In the genomic region with DNA sequence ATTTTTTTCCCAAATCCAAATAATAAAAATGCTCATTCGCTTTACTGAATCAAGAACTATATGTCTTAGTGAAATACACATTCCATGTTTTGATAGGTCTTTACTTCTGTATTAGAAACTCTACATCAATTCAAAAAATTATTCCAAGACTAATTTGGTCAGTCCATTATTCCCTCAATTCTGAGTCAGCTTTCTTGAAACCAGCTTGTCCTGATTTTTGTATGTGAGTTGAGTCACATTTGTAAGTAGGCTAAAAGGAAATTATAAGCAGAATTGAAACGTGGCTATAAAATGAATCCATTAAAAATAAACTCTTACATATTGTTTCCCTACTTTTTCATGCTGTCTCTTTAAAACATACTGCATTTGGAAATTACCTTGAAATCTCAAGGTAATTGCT, we compare ENCODE assay signal across 19 cellular contexts.
DNase-seq lines count a peak whose midpoint lies in the region; ATAC-seq and TF ChIP-seq lines count a peak whose summit lies in the region.
"Had no signal": no experiment of that assay in that cellular context is flagged by ENCODE, and none has a peak within 500 bp of the region (broad histone marks: within the 10 kb centered on the region; RNA-seq: fewer than 3 reads in every experiment).

No MANE protein-coding gene starts in this region.

- no peaks in the 10 kb centered on the region for H3K27me3 Mint-ChIP-seq in MCF 10A (ENCODE audit: insufficient read depth, unreplicated experiment)

- in situ Hi-C loops in mammary epithelial cell (cut with MboI; ENCODE audit: low sequenced_read_pairs in 2 of 2), result no loop called here

- H3K9me3 Mint-ChIP-seq in MCF 10A (ENCODE audit: unreplicated experiment), result no peaks in the 10 kb centered on the region
- H3K9me3 Mint-ChIP-seq: GM23338 had no signal

- no peaks in the 10 kb centered on the region for H3K27me3 ChIP-seq in mammary epithelial cell (ENCODE audit: insufficient read depth, low read length)
- H3K27me3 ChIP-seq in body of pancreas, result no peaks in the 10 kb centered on the region

- intact Hi-C loops in mammary epithelial cell (cut with micrococcal nuclease) (no loop called here), MCF 10A (cut with micrococcal nuclease) (no loop called here), body of pancreas (cut with DNase I) (no loop called here)

- no peaks in the 10 kb centered on the region for H3K79me2 ChIP-seq in mammary epithelial cell (ENCODE audit: insufficient read depth, low read length)

- no peak overlapping the region for H3K4me3 Mint-ChIP-seq in MCF 10A (ENCODE audit: unreplicated experiment)
- H3K4me3 Mint-ChIP-seq: CD4-positive, CD25-positive, alpha-beta regulatory T cell; GM23338 had no signal

- H3K9ac ChIP-seq in mammary epithelial cell (ENCODE audit: insufficient read depth, low read length) (no peak overlapping the region), SK-N-MC (ENCODE audit: insufficient read length) (no peak overlapping the region)

- peak; percentile 42 for DNase-seq in mammary epithelial cell
- no peak for DNase-seq in MCF 10A (ENCODE audit: unreplicated experiment)
- DNase-seq in SK-N-MC (ENCODE audit: low read depth, low spot score), result no peak
- DNase-seq in fibroblast of mammary gland (ENCODE audit: low read depth), result peak; percentile 49
- no peak for DNase-seq in HT-29 (ENCODE audit: low spot score)
- no peak for DNase-seq in body of pancreas
- DNase-seq: Caco-2; CD4-positive, CD25-positive, alpha-beta regulatory T cell; GDM1; KBM-7; NCI-H1417 treated with DMSO at 0.1 percent for 48 hours; NCI-H1930; NCI-H226; NCI-H524 treated with DMSO at 0.1 percent for 48 hours had no signal

- no peak for ATAC-seq in GM21825 (IDR thresholded peaks at IDR 0.05; ENCODE audit: unreplicated experiment)
- no peak for ATAC-seq in body of pancreas
- no peak for ATAC-seq in HG02763 (IDR thresholded peaks at IDR 0.05; ENCODE audit: unreplicated experiment)
- ATAC-seq: GM23338, HepG2 had no signal

- H3K36me3 Mint-ChIP-seq in MCF 10A (ENCODE audit: insufficient read depth, unreplicated experiment), result no peaks in the 10 kb centered on the region
- H3K36me3 Mint-ChIP-seq: CD4-positive, CD25-positive, alpha-beta regulatory T cell had no signal

- H3K27ac ChIP-seq in mammary epithelial cell (ENCODE audit: insufficient read depth, low read depth, low read length) (no peak overlapping the region), SK-N-MC (peak overlapping the region; percentile 75), body of pancreas (no peak overlapping the region)
- H3K27ac ChIP-seq: 22Rv1 had no signal

- H3K4me1 Mint-ChIP-seq in MCF 10A (ENCODE audit: insufficient read depth, unreplicated experiment), result no peaks in the 10 kb centered on the region
- H3K4me1 Mint-ChIP-seq: CD4-positive, CD25-positive, alpha-beta regulatory T cell had no signal

- H3K4me2 ChIP-seq in mammary epithelial cell (ENCODE audit: insufficient read depth, low read depth, low read length), result peak overlapping the region; percentile 28
- H3K4me2 ChIP-seq: GM23338 had no signal

- WGBS in mammary epithelial cell (ENCODE audit: low coverage, missing lambda C conversion rate), result 50% methylated on average over 2 of the region's 2 CpGs
- WGBS in body of pancreas, 2 donors, result 63% methylated on average over 2 of the region's 2 CpGs

- no peaks in the 10 kb centered on the region for H4K20me1 ChIP-seq in mammary epithelial cell (ENCODE audit: insufficient read depth, low read length)

- H3K36me3 ChIP-seq in mammary epithelial cell (ENCODE audit: insufficient read depth, low read length) (no peaks in the 10 kb centered on the region), SK-N-MC (ENCODE audit: insufficient read depth, low read length) (no peaks in the 10 kb centered on the region), body of pancreas (replicated peaks in 1 of 2; ENCODE audit: insufficient read depth in 1 of 2, low read depth in 2 of 2) (no peaks in the 10 kb centered on the region)

- TF ChIP-seq CTCF in mammary epithelial cell (conservative IDR thresholded peaks at IDR 0.05 in 1 of 2, IDR thresholded peaks at IDR 0.05 in 1 of 2; ENCODE audit: extremely low read depth in 1 of 2, insufficient read depth in 1 of 2, low read depth in 1 of 2, low read length in 2 of 2), result no peak
- TF ChIP-seq CTCF in MCF 10A (IDR thresholded peaks at IDR 0.05; ENCODE audit: unreplicated experiment), result no peak
- TF ChIP-seq CTCF in fibroblast of mammary gland (conservative IDR thresholded peaks at IDR 0.05; ENCODE audit: control insufficient read depth, insufficient read depth, low read depth, low read length), result no peak
- TF ChIP-seq CTCF in body of pancreas (IDR thresholded peaks at IDR 0.05), result no peak

- dilution Hi-C loops in mammary epithelial cell (cut with HindIII; ENCODE audit: low sequenced_read_pairs), result no loop called here

- H3K9me3 ChIP-seq in mammary epithelial cell (replicated peaks; ENCODE audit: insufficient read depth, low read length) (no peaks in the 10 kb centered on the region), SK-N-MC (ENCODE audit: low read depth, low read length) (no peaks in the 10 kb centered on the region), body of pancreas (no peaks in the 10 kb centered on the region)
- H3K9me3 ChIP-seq: Caco-2 had no signal

- H3K4me3 ChIP-seq in mammary epithelial cell (replicated peaks in 1 of 3; ENCODE audit: insufficient read depth in 1 of 3, low read depth in 2 of 3, low read length in 3 of 3) (no peak overlapping the region), SK-N-MC (peak overlapping the region; percentile 57), fibroblast of mammary gland (ENCODE audit: control insufficient read depth, low read depth, low read length) (no peak overlapping the region), body of pancreas (no peak overlapping the region)
- H3K4me3 ChIP-seq: GM23338 had no signal

- no peak overlapping the region for H3K27ac Mint-ChIP-seq in MCF 10A (ENCODE audit: low read depth, unreplicated experiment)
- H3K27ac Mint-ChIP-seq: CD4-positive, CD25-positive, alpha-beta regulatory T cell; GM23338 had no signal

- CTCF ChIA-PET in mammary epithelial cell (lab: Charles Lee; ENCODE audit: low non-redundant PET) (no interaction called here), MCF 10A (lab: Yijun Ruan, JAX) (no interaction called here)

- POLR2A ChIA-PET in MCF 10A (lab: Yijun Ruan, JAX), result interaction anchor here (0.6 kb wide), 1 partner anchor 71 kb away, joined by 3 read pairs; no protein-coding TSS in a partner anchor

- no peak for TF ChIP-seq POLR2A in body of pancreas (IDR thresholded peaks at IDR 0.05)

- no peak overlapping the region for H2AFZ ChIP-seq in mammary epithelial cell (ENCODE audit: low read depth, low read length)
- H2AFZ ChIP-seq: GM23338 had no signal

- H3K4me1 ChIP-seq in mammary epithelial cell (ENCODE audit: insufficient read depth, low read length) (peaks cover 10% of the 10 kb centered on the region), body of pancreas (no peaks in the 10 kb centered on the region)
- H3K4me1 ChIP-seq: Caco-2 had no signal

- BruUV-seq in mammary epithelial cell (replicated peaks; lab: Mats Ljungman, UMichigan), result no TSS peak
- BruUV-seq in MCF 10A (replicated peaks; lab: Mats Ljungman, UMichigan), result no TSS peak

Comparison
In these comparisons a context has a peak if more than half of its experiments do, and no peak if none do; other contexts are left out.
1. DNase-seq: peak in mammary epithelial cell (single experiment) and fibroblast of mammary gland (single experiment); none in MCF 10A (single experiment), SK-N-MC (single experiment), HT-29 (single experiment) and body of pancreas (0 of 4).